ENCODE assay signal across 11 cellular contexts in the genomic region with DNA sequence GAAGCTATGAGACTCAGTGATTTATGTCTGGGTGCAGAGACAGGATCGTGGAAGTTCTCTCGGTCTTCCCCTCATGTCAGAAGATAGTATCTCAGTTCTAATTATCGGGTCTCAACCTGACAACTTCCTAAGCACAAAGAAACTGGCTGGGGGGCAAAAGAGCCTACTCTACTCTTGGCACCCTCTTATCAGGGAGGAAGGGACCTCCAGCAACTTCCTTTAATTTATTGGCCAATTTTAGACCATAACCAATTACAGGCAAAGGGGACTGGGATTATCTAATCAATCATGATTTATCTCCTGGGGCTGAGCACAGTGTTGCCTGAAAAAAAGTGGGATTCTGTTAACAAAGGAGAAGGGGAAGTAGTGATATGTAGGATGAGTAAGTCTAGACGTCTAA.
"Had no signal": no experiment of that assay in that cellular context is flagged by ENCODE, and none has a peak within 500 bp of the region (broad histone marks: within the 10 kb centered on the region; RNA-seq: fewer than 3 reads in every experiment).

No MANE protein-coding gene starts in this region.

- H3K27ac ChIP-seq: brain microvascular endothelial cell, right atrium auricular region, skin epidermis had no signal

- DNase-seq: activated CD4-positive, alpha-beta memory T cell treated with anti-CD3 and anti-CD28 coated beads, Interleukin-2, amount 10 ng/mL, durations not matched to agents 7 days and 5 days; activated CD4-positive, CD25-positive, alpha-beta regulatory T cell treated with anti-CD3 and anti-CD28 coated beads, Interleukin-2, amount 50 U/mL, for 72 hours; activated gamma-delta T cell treated with Interleukin-2 at 50 U/mL for 16 hours; activated naive CD8-positive, alpha-beta T cell treated with anti-CD3 and anti-CD28 coated beads for 36 hours; activated T-cell treated with anti-CD3 and anti-CD28 coated beads, Interleukin-2, amount 50 U/mL, for 72 hours; brain microvascular endothelial cell; foreskin melanocyte; head of caudate nucleus; naive thymus-derived CD4-positive, alpha-beta T cell had no signal

- H3K9me3 ChIP-seq: right atrium auricular region had no signal

- H3K36me3 ChIP-seq: brain microvascular endothelial cell had no signal

- H3K4me3 ChIP-seq: right atrium auricular region, skin epidermis had no signal

- H3K4me1 ChIP-seq: right atrium auricular region had no signal

- H3K27me3 ChIP-seq: brain microvascular endothelial cell, right atrium auricular region had no signal
